In the genomic region with DNA sequence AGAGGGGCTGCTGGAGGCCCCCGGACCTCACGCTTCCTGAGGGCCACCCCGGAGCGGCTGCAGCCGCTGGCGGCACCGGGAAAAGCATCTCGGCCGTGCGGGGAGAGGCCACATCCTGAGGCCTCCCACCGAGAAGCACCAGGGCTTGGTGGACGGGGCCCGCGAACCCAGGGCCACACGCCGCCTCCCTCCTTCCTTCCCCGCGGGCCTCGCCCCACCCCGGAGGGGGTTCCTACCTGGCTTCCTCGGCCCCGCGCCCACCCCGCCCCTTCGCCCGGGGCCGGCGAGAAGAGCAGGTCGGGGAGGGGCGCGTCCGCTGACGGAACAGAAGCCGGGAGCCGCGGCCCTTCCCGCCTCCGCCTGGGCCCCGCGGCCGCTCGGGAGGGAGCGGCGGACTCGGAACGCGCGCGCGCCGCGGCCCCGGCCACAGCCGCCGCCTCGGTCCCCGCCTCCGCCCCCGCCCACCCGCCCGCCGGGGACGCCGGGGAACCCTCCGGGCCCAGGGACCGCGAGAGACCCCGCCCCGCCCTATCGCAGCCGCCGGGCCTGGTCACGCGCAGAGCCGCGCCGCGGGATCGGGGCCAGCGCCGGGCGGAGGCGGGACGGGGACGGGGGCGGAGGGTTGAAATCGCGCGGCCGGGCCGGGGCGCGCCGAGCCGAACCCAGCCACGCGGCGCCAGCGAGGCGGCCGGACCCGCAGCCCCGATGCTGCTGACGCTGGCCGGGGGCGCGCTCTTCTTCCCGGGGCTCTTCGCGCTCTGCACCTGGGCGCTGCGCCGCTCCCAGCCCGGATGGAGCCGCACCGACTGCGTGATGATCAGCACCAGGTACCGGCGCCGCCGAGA, we compare ENCODE assay signal across 2 cellular contexts.
TF ChIP-seq lines count a peak whose summit lies in the region.

A gene (plus strand): TSS at position 654 of the 845 bp plus-strand sequence. CDS start 52 bp downstream, at position 706.

TF ChIP-seq in A549, 52 proteins besides CTCF, POLR2A, EP300 and RAD21 (continued from another document and continues in another):
- TF ChIP-seq RARB (CRISPR knock-in tag; IDR thresholded peaks at IDR 0.05) (no peak), JUNB (IDR thresholded peaks at IDR 0.05) (no peak), TP53 (CRISPR knock-in tag; IDR thresholded peaks at IDR 0.05) (no peak), KDM5A (IDR thresholded peaks at IDR 0.05) (no peak), HOXB5 (CRISPR knock-in tag; IDR thresholded peaks at IDR 0.05) (0 out of 2 replicates have a peak, but pooled peaks have one; percentile 63), POLR2AphosphoS2 (conservative IDR thresholded peaks at IDR 0.05; ENCODE audit: low read length) (no peak), FOXS1 (CRISPR knock-in tag; IDR thresholded peaks at IDR 0.05) (no peak), FOSL2 (IDR thresholded peaks at IDR 0.05) (no peak), FOSL2 (CRISPR knock-in tag; IDR thresholded peaks at IDR 0.05) (no peak), HEYL (CRISPR knock-in tag; IDR thresholded peaks at IDR 0.05) (no peak), NR3C1 (IDR thresholded peaks at IDR 0.05) (no peak), PHF8 (IDR thresholded peaks at IDR 0.05; ENCODE audit: borderline replicate concordance, low read depth) (peak; percentile 78; the same call in 1 of the 2 replicates), GATA3 (IDR thresholded peaks at IDR 0.05; ENCODE audit: borderline replicate concordance) (no peak), CHD4 (IDR thresholded peaks at IDR 0.05; ENCODE audit: borderline replicate concordance) (no peak), ZNF302 (CRISPR knock-in tag; IDR thresholded peaks at IDR 0.05) (no peak), TFCP2L1 (CRISPR knock-in tag; IDR thresholded peaks at IDR 0.05) (no peak), NFE2L2 (conservative IDR thresholded peaks at IDR 0.05; ENCODE audit: low read length) (no peak), KDM1A (IDR thresholded peaks at IDR 0.05; ENCODE audit: low read depth) (no peak), ESRRA (IDR thresholded peaks at IDR 0.05; ENCODE audit: borderline replicate concordance, low read length) (no peak), MAZ (IDR thresholded peaks at IDR 0.05; ENCODE audit: borderline replicate concordance, low read depth, low read length) (no peak), BHLHE40 (IDR thresholded peaks at IDR 0.05; ENCODE audit: low read depth, low read length) (no peak), HOXB13 (CRISPR knock-in tag; IDR thresholded peaks at IDR 0.05; ENCODE audit: low read depth) (no peak), EHMT2 (IDR thresholded peaks at IDR 0.05; ENCODE audit: low read depth) (no peak), JUN (IDR thresholded peaks at IDR 0.05) (peak in 1 of 2 experiments; percentile 71; a peak in 2 of 5 replicates), SREBF2 (IDR thresholded peaks at IDR 0.05) (no peak), NPAS2 (CRISPR knock-in tag; IDR thresholded peaks at IDR 0.05; ENCODE audit: borderline replicate concordance) (no peak), ZSCAN20 (CRISPR knock-in tag; IDR thresholded peaks at IDR 0.05) (no peak)
- TF ChIP-seq, protein P1, sequence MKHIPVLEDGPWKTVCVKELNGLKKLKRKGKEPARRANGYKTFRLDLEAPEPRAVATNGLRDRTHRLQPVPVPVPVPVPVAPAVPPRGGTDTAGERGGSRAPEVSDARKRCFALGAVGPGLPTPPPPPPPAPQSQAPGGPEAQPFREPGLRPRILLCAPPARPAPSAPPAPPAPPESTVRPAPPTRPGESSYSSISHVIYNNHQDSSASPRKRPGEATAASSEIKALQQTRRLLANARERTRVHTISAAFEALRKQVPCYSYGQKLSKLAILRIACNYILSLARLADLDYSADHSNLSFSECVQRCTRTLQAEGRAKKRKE (CRISPR knock-in tag; IDR thresholded peaks at IDR 0.05; ENCODE audit: low read depth), result no peak
- TF ChIP-seq, protein P2, sequence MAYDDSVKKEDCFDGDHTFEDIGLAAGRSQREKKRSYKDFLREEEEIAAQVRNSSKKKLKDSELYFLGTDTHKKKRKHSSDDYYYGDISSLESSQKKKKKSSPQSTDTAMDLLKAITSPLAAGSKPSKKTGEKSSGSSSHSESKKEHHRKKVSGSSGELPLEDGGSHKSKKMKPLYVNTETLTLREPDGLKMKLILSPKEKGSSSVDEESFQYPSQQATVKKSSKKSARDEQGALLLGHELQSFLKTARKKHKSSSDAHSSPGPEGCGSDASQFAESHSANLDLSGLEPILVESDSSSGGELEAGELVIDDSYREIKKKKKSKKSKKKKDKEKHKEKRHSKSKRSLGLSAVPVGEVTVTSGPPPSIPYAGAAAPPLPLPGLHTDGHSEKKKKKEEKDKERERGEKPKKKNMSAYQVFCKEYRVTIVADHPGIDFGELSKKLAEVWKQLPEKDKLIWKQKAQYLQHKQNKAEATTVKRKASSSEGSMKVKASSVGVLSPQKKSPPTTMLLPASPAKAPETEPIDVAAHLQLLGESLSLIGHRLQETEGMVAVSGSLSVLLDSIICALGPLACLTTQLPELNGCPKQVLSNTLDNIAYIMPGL (CRISPR knock-in tag; IDR thresholded peaks at IDR 0.05; ENCODE audit: borderline replicate concordance), result no peak
- TF ChIP-seq, protein P3, sequence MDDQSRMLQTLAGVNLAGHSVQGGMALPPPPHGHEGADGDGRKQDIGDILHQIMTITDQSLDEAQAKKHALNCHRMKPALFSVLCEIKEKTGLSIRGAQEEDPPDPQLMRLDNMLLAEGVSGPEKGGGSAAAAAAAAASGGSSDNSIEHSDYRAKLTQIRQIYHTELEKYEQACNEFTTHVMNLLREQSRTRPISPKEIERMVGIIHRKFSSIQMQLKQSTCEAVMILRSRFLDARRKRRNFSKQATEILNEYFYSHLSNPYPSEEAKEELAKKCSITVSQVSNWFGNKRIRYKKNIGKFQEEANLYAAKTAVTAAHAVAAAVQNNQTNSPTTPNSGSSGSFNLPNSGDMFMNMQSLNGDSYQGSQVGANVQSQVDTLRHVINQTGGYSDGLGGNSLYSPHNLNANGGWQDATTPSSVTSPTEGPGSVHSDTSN (IDR thresholded peaks at IDR 0.05), result 0 out of 2 replicates have a peak, but pooled peaks have one; percentile 23
- TF ChIP-seq, protein P4, sequence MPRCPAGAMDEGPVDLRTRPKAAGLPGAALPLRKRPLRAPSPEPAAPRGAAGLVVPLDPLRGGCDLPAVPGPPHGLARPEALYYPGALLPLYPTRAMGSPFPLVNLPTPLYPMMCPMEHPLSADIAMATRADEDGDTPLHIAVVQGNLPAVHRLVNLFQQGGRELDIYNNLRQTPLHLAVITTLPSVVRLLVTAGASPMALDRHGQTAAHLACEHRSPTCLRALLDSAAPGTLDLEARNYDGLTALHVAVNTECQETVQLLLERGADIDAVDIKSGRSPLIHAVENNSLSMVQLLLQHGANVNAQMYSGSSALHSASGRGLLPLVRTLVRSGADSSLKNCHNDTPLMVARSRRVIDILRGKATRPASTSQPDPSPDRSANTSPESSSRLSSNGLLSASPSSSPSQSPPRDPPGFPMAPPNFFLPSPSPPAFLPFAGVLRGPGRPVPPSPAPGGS (IDR thresholded peaks at IDR 0.05), result peak; percentile 64; the same call in 1 of the 3 replicates
- TF ChIP-seq, protein P5, sequence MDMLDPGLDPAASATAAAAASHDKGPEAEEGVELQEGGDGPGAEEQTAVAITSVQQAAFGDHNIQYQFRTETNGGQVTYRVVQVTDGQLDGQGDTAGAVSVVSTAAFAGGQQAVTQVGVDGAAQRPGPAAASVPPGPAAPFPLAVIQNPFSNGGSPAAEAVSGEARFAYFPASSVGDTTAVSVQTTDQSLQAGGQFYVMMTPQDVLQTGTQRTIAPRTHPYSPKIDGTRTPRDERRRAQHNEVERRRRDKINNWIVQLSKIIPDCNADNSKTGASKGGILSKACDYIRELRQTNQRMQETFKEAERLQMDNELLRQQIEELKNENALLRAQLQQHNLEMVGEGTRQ (IDR thresholded peaks at IDR 0.05), result no peak
- TF ChIP-seq, protein P6, sequence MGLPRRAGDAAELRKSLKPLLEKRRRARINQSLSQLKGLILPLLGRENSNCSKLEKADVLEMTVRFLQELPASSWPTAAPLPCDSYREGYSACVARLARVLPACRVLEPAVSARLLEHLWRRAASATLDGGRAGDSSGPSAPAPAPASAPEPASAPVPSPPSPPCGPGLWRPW (IDR thresholded peaks at IDR 0.05), result no peak

TF ChIP-seq in SK-N-SH, 30 proteins besides CTCF, POLR2A, EP300 and RAD21 (continued from another document):
- TF ChIP-seq SIN3A (IDR thresholded peaks at IDR 0.05; ENCODE audit: borderline replicate concordance, low read depth, low read length) (no peak), POLR2AphosphoS5 (IDR thresholded peaks at IDR 0.05; ENCODE audit: low read depth, low read length) (no peak), JUND (IDR thresholded peaks at IDR 0.05) (no peak), FOSL2 (IDR thresholded peaks at IDR 0.05; ENCODE audit: borderline replicate concordance, low read depth) (no peak), EZH2phosphoT487 (IDR thresholded peaks at IDR 0.05; ENCODE audit: borderline replicate concordance, low read depth) (no peak), YY1 (IDR thresholded peaks at IDR 0.05; ENCODE audit: low read depth) (no peak), RXRA (IDR thresholded peaks at IDR 0.05; ENCODE audit: borderline replicate concordance, low read depth) (no peak), TCF12 (IDR thresholded peaks at IDR 0.05) (no peak), TEAD4 (IDR thresholded peaks at IDR 0.05; ENCODE audit: borderline replicate concordance, insufficient read depth) (no peak), RCOR1 (IDR thresholded peaks at IDR 0.05; ENCODE audit: low read length) (no peak)
- TF ChIP-seq, protein P5 (IDR thresholded peaks at IDR 0.05; ENCODE audit: borderline replicate concordance, low read depth, low read length), result no peak
- TF ChIP-seq, protein P7, sequence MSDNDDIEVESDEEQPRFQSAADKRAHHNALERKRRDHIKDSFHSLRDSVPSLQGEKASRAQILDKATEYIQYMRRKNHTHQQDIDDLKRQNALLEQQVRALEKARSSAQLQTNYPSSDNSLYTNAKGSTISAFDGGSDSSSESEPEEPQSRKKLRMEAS (IDR thresholded peaks at IDR 0.05; ENCODE audit: low read depth), result no peak
- TF ChIP-seq, protein P8, sequence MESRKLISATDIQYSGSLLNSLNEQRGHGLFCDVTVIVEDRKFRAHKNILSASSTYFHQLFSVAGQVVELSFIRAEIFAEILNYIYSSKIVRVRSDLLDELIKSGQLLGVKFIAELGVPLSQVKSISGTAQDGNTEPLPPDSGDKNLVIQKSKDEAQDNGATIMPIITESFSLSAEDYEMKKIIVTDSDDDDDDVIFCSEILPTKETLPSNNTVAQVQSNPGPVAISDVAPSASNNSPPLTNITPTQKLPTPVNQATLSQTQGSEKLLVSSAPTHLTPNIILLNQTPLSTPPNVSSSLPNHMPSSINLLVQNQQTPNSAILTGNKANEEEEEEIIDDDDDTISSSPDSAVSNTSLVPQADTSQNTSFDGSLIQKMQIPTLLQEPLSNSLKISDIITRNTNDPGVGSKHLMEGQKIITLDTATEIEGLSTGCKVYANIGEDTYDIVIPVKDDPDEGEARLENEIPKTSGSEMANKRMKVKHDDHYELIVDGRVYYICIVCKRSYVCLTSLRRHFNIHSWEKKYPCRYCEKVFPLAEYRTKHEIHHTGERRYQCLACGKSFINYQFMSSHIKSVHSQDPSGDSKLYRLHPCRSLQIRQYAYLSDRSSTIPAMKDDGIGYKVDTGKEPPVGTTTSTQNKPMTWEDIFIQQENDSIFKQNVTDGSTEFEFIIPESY (IDR thresholded peaks at IDR 0.05; ENCODE audit: borderline replicate concordance, low read depth), result no peak
